ENCODE assay signal across 21 cellular contexts in the genomic region with DNA sequence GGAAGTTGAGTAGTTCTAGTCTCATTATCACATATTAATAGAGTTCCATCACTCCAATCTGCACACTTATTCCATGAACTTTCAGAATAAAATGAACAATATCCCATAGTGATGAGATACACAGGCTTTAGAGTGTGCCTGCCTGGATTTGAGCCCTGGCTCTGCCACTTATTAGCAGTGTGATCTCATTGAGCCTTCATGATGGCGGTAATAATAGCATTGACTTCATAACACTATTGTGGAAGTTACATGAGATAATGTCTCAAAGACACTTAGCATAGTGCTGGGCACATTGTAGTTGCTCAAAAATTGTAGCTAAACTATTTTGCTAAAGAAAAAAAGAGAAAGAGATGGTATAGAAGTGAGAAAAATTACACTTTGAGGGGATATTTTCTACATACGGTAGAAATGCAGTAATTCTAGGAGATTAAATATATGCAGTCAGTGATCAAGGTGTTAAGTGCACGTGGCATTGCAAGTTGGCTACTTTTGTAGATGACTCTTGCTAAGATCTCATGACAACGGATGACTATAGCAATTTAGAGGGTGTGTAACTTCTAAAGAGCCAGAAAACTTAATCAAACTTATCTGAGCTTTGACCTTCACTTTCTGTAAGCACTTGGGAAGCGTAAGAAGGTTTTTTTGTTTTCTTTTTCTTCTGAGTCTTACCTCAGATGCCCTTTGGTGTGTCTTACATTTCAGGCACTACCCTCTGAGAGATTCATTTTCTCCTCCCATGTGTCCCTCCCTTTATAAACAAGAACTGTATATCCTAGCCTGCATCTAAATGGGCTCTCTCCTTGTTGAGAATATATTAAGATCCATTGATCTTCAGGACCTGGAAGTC.
DNase-seq lines count a peak whose midpoint lies in the region; ATAC-seq, FAIRE-seq and TF ChIP-seq lines count a peak whose summit lies in the region.
"Had no signal": no experiment of that assay in that cellular context is flagged by ENCODE, and none has a peak within 500 bp of the region (broad histone marks: within the 10 kb centered on the region; RNA-seq: fewer than 3 reads in every experiment).

No MANE protein-coding gene starts in this region.

- no peak for DNase-seq in GM23338 (ENCODE audit: low spot score)
- DNase-seq in left kidney (ENCODE audit: low read depth, low spot score): peak; percentile 9
- DNase-seq in small intestine: peak; percentile 74
- no peak for DNase-seq in SHP77 (lab: John Stamatoyannopoulos, UW)
- DNase-seq in CD1c-positive myeloid dendritic cell (ENCODE audit: extremely low spot score): no peak
- DNase-seq: CD4-positive, CD25-positive, alpha-beta regulatory T cell; CD8-positive, alpha-beta memory T cell; COR-L47; DMS 273 treated with DMSO at 0.1 percent for 48 hours; DMS53; DND-41; EL; IMR-90 had no signal

- ATAC-seq in GM23338 (no peak), HG03442 (IDR thresholded peaks at IDR 0.05; ENCODE audit: unreplicated experiment) (no peak)

- no peak overlapping the region for H3K27ac ChIP-seq in GM23338 (ENCODE audit: low read depth)
- H3K27ac ChIP-seq in VCaP: peak overlapping the region; percentile 25
- H3K27ac ChIP-seq in small intestine (ENCODE audit: low read depth in 1 of 2, low read length in 1 of 2): no peak overlapping the region
- H3K27ac ChIP-seq: BLaER1 treated with 17β-estradiol and CSF1 and Interleukin-3, amounts not matched to agents 10 nM and 100 nM had no signal

- 29 to 56% (median 41%) methylated on average over 5 of the region's 5 CpGs for WGBS in small intestine, 3 donors

- H3K4me1 ChIP-seq in GM23338 (ENCODE audit: insufficient read depth) (no peaks in the 10 kb centered on the region), small intestine (ENCODE audit: control insufficient read depth in 2 of 2, insufficient read depth in 1 of 2, low read depth in 1 of 2, low read length in 1 of 2) (peaks cover 0 to 3% of the 10 kb centered on the region in 2 donors)
- H3K4me1 ChIP-seq: BLaER1 treated with 17β-estradiol and CSF1 and Interleukin-3, amounts not matched to agents 10 nM and 100 nM had no signal

- H2AFZ ChIP-seq in GM23338: peak overlapping the region; percentile 73; the same call in 1 of the 2 replicates

- peaks cover 2% of the 10 kb centered on the region for H3K27me3 Mint-ChIP-seq in GM23338 (ENCODE audit: insufficient read depth, low read depth, poor library complexity)
- H3K27me3 Mint-ChIP-seq: B cell; CD4-positive, CD25-positive, alpha-beta regulatory T cell had no signal

- H3F3A ChIP-seq in GM23338 (replicated peaks; ENCODE audit: low read depth): no peaks in the 10 kb centered on the region

- H3K4me1 Mint-ChIP-seq in GM23338: peaks cover 5% of the 10 kb centered on the region
- H3K4me1 Mint-ChIP-seq: B cell; CD4-positive, CD25-positive, alpha-beta regulatory T cell; CD8-positive, alpha-beta memory T cell had no signal

- H3K9me3 ChIP-seq in small intestine (ENCODE audit: control insufficient read depth, low read depth): no peaks in the 10 kb centered on the region
- H3K9me3 ChIP-seq: BLaER1 treated with 17β-estradiol and CSF1 and Interleukin-3, amounts not matched to agents 10 nM and 100 nM; HAP-1 had no signal

- H3K4me3 Mint-ChIP-seq in GM23338: no peak overlapping the region
- H3K4me3 Mint-ChIP-seq: B cell; CD4-positive, CD25-positive, alpha-beta regulatory T cell; CD8-positive, alpha-beta memory T cell had no signal

- no peaks in the 10 kb centered on the region for H4K20me1 ChIP-seq in GM23338 (replicated peaks; ENCODE audit: insufficient read depth)
- H4K20me1 ChIP-seq: BLaER1 treated with 17β-estradiol and CSF1 and Interleukin-3, amounts not matched to agents 10 nM and 100 nM had no signal

- H3K79me2 ChIP-seq in GM23338 (replicated peaks; ENCODE audit: insufficient read depth): no peaks in the 10 kb centered on the region

- H3K4me2 ChIP-seq in GM23338: no peak overlapping the region
- H3K4me2 ChIP-seq: BLaER1 treated with 17β-estradiol and CSF1 and Interleukin-3, amounts not matched to agents 10 nM and 100 nM had no signal

- TF ChIP-seq CTCF in GM23338 (conservative IDR thresholded peaks at IDR 0.05; ENCODE audit: low read depth in 2 of 2): no peak
- no peak for TF ChIP-seq CTCF in VCaP (conservative IDR thresholded peaks at IDR 0.05)

- H3K27me3 ChIP-seq in GM23338 (ENCODE audit: insufficient read depth): no peaks in the 10 kb centered on the region
- H3K27me3 ChIP-seq in small intestine (ENCODE audit: control insufficient read depth in 2 of 2, insufficient read depth in 2 of 2, low read length in 2 of 2): no peaks in the 10 kb centered on the region
- H3K27me3 ChIP-seq: BLaER1 treated with 17β-estradiol and CSF1 and Interleukin-3, amounts not matched to agents 10 nM and 100 nM had no signal

- H3K27ac Mint-ChIP-seq in GM23338: no peak overlapping the region
- H3K27ac Mint-ChIP-seq: B cell; CD4-positive, CD25-positive, alpha-beta regulatory T cell; CD8-positive, alpha-beta memory T cell had no signal

- FAIRE-seq in small intestine (lab: Jason Lieb, UNC): no peak
- FAIRE-seq: GM12891, GM19239, HTR-8/SVneo had no signal

- no peaks in the 10 kb centered on the region; the same call in 2 of the 3 replicates for H3K9me3 Mint-ChIP-seq in GM23338

- H3K9me2 ChIP-seq in GM23338 (ENCODE audit: insufficient read depth): no peaks in the 10 kb centered on the region

- no peaks in the 10 kb centered on the region for H3K36me3 Mint-ChIP-seq in GM23338 (ENCODE audit: low read depth)
- H3K36me3 Mint-ChIP-seq: CD4-positive, CD25-positive, alpha-beta regulatory T cell; CD8-positive, alpha-beta memory T cell had no signal

- no peak overlapping the region for H3K4me3 ChIP-seq in GM23338
- no peak overlapping the region for H3K4me3 ChIP-seq in small intestine (ENCODE audit: low read depth in 1 of 2, low read length in 2 of 2)
- H3K4me3 ChIP-seq: BLaER1 treated with 17β-estradiol and CSF1 and Interleukin-3, amounts not matched to agents 10 nM and 100 nM; HAP-1 had no signal

- H3K36me3 ChIP-seq in GM23338 (ENCODE audit: insufficient read depth): no peaks in the 10 kb centered on the region
- no peaks in the 10 kb centered on the region for H3K36me3 ChIP-seq in small intestine (ENCODE audit: control insufficient read depth in 2 of 2, insufficient read depth in 2 of 2, low read length in 2 of 2)
- H3K36me3 ChIP-seq: BLaER1 treated with 17β-estradiol and CSF1 and Interleukin-3, amounts not matched to agents 10 nM and 100 nM; HAP-1 had no signal

TF ChIP-seq in GM23338, 12 proteins besides CTCF, POLR2A, EP300 and RAD21 (continues in another document):
- TF ChIP-seq NANOG (IDR thresholded peaks at IDR 0.05; ENCODE audit: borderline replicate concordance): no peak
- TF ChIP-seq JUNB (IDR thresholded peaks at IDR 0.05; ENCODE audit: unreplicated experiment): no peak
- no peak for TF ChIP-seq EZH2 (IDR thresholded peaks at IDR 0.05; ENCODE audit: low read depth, unreplicated experiment)
- no peak for TF ChIP-seq EZH2phosphoT487 (IDR thresholded peaks at IDR 0.05; ENCODE audit: unreplicated experiment)
- TF ChIP-seq POLR2AphosphoS5 (IDR thresholded peaks at IDR 0.05; ENCODE audit: low read depth): no peak
- TF ChIP-seq ZNF114 (CRISPR knock-in tag; IDR thresholded peaks at IDR 0.05): no peak
- TF ChIP-seq, protein P1, sequence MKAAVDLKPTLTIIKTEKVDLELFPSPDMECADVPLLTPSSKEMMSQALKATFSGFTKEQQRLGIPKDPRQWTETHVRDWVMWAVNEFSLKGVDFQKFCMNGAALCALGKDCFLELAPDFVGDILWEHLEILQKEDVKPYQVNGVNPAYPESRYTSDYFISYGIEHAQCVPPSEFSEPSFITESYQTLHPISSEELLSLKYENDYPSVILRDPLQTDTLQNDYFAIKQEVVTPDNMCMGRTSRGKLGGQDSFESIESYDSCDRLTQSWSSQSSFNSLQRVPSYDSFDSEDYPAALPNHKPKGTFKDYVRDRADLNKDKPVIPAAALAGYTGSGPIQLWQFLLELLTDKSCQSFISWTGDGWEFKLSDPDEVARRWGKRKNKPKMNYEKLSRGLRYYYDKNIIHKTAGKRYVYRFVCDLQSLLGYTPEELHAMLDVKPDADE (IDR thresholded peaks at IDR 0.05): no peak
- no peak for TF ChIP-seq CREB1 (CRISPR knock-in tag; IDR thresholded peaks at IDR 0.05; ENCODE audit: low read depth)
- no peak for TF ChIP-seq ZNF331 (CRISPR knock-in tag; IDR thresholded peaks at IDR 0.05; ENCODE audit: low read depth)
- TF ChIP-seq, protein P2, sequence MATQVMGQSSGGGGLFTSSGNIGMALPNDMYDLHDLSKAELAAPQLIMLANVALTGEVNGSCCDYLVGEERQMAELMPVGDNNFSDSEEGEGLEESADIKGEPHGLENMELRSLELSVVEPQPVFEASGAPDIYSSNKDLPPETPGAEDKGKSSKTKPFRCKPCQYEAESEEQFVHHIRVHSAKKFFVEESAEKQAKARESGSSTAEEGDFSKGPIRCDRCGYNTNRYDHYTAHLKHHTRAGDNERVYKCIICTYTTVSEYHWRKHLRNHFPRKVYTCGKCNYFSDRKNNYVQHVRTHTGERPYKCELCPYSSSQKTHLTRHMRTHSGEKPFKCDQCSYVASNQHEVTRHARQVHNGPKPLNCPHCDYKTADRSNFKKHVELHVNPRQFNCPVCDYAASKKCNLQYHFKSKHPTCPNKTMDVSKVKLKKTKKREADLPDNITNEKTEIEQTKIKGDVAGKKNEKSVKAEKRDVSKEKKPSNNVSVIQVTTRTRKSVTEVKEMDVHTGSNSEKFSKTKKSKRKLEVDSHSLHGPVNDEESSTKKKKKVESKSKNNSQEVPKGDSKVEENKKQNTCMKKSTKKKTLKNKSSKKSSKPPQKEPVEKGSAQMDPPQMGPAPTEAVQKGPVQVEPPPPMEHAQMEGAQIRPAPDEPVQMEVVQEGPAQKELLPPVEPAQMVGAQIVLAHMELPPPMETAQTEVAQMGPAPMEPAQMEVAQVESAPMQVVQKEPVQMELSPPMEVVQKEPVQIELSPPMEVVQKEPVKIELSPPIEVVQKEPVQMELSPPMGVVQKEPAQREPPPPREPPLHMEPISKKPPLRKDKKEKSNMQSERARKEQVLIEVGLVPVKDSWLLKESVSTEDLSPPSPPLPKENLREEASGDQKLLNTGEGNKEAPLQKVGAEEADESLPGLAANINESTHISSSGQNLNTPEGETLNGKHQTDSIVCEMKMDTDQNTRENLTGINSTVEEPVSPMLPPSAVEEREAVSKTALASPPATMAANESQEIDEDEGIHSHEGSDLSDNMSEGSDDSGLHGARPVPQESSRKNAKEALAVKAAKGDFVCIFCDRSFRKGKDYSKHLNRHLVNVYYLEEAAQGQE (IDR thresholded peaks at IDR 0.05; ENCODE audit: unreplicated experiment): no peak

Comparison
In these comparisons a context has a peak if more than half of its experiments do, and no peak if none do; other contexts are left out.
1. DNase-seq: peak in left kidney (single experiment) and small intestine (single experiment); none in GM23338 (single experiment), SHP77 (0 of 2) and CD1c-positive myeloid dendritic cell (single experiment).